In the genomic region with DNA sequence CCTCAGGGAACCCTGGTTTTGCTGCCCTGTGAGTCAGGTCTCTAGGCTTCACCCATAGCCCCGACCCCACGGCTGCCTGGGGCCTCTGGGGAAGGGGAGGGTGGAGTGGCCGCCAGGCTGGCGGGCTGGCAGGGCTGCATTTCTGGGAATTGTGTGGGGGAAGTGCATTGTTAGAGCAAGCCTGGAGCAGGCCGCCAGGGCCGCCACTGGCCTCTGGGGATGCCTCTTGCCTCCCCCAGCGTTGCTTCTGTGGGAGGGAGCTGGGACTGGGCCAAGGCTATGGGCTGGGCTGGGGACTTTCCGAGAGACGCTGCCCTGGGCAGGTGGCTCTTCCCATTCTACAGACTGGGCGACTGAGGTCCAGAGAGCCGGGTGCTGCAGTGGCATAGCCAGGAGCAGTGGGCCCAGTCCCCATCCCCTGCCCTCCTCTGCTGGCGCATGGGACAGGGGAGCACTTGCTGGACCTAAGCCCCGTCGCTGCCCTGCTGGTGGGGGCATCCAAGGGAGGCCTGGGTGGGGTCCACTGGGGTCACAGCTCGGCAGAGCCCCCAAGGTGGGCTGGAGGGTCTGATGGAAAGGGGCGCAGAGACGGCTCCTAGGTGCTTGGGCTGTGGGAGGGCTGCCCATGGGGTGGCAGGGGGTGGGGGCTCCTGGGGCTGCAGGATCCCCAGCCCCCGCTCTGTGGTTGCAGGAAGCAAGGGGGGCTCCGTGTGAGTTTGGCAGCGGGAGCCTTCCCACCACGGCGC, we compare ENCODE assay signal across 1 cellular context.
A peak's percentile ranks its signal among the peaks of the same experiment; 100 is the strongest.
TF ChIP-seq lines count a peak whose summit lies in the region.

No MANE protein-coding gene starts in this region.

TF ChIP-seq in HepG2, 621 proteins besides CTCF, POLR2A, EP300 and RAD21 (continued from another document and continues in another):
- TF ChIP-seq, protein P1, sequence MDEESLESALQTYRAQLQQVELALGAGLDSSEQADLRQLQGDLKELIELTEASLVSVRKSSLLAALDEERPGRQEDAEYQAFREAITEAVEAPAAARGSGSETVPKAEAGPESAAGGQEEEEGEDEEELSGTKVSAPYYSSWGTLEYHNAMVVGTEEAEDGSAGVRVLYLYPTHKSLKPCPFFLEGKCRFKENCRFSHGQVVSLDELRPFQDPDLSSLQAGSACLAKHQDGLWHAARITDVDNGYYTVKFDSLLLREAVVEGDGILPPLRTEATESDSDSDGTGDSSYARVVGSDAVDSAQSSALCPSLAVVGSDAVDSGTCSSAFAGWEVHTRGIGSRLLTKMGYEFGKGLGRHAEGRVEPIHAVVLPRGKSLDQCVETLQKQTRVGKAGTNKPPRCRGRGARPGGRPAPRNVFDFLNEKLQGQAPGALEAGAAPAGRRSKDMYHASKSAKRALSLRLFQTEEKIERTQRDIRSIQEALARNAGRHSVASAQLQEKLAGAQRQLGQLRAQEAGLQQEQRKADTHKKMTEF (CRISPR knock-in tag; IDR thresholded peaks at IDR 0.05): peak; percentile 65; the same call in 1 of the 2 replicates
- TF ChIP-seq ZBTB8A (CRISPR knock-in tag; IDR thresholded peaks at IDR 0.05; ENCODE audit: borderline replicate concordance, low read depth): no peak
- TF ChIP-seq, protein P2, sequence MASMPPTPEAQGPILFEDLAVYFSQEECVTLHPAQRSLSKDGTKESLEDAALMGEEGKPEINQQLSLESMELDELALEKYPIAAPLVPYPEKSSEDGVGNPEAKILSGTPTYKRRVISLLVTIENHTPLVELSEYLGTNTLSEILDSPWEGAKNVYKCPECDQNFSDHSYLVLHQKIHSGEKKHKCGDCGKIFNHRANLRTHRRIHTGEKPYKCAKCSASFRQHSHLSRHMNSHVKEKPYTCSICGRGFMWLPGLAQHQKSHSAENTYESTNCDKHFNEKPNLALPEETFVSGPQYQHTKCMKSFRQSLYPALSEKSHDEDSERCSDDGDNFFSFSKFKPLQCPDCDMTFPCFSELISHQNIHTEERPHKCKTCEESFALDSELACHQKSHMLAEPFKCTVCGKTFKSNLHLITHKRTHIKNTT (CRISPR knock-in tag; IDR thresholded peaks at IDR 0.05): no peak
- peak; percentile 50 for TF ChIP-seq TARDBP (CRISPR knock-in tag; IDR thresholded peaks at IDR 0.05)
- peak; percentile 54; the same call in 1 of the 2 replicates for TF ChIP-seq ZNF788 (CRISPR knock-in tag; IDR thresholded peaks at IDR 0.05; ENCODE audit: borderline replicate concordance)
- no peak for TF ChIP-seq ZSCAN12 (CRISPR knock-in tag; IDR thresholded peaks at IDR 0.05)
- TF ChIP-seq, protein P3, sequence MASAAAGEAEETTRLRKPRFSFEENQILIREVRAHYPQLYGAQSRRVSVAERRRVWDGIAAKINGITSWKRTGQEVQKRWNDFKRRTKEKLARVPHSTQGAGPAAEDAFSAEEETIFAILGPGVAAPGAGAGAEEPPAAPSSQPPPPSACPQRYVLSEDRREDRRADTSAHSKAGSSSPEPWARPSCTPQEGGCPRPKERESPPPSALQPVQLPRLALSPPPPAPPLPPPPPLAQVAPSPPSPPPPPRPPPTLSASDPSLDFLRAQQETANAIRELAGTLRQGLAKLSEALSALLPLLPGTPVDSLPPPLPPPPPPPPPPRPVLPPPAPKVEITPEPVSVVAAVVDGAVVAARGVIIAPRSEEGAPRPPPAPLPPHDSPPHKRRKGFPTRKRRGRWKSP (CRISPR knock-in tag; IDR thresholded peaks at IDR 0.05): no peak
- TF ChIP-seq, protein P4, sequence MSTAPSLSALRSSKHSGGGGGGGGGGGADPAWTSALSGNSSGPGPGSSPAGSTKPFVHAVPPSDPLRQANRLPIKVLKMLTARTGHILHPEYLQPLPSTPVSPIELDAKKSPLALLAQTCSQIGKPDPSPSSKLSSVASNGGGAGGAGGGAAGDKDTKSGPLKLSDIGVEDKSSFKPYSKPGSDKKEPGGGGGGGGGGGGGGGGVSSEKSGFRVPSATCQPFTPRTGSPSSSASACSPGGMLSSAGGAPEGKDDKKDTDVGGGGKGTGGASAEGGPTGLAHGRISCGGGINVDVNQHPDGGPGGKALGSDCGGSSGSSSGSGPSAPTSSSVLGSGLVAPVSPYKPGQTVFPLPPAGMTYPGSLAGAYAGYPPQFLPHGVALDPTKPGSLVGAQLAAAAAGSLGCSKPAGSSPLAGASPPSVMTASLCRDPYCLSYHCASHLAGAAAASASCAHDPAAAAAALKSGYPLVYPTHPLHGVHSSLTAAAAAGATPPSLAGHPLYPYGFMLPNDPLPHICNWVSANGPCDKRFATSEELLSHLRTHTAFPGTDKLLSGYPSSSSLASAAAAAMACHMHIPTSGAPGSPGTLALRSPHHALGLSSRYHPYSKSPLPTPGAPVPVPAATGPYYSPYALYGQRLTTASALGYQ (CRISPR knock-in tag; IDR thresholded peaks at IDR 0.05): peak; percentile 34; the same call in 1 of the 2 replicates
- peak; percentile 61; the same call in 1 of the 2 replicates for TF ChIP-seq SMAD3 (CRISPR knock-in tag; IDR thresholded peaks at IDR 0.05)
- no peak for TF ChIP-seq KDM2A (CRISPR knock-in tag; IDR thresholded peaks at IDR 0.05; ENCODE audit: borderline replicate concordance, low read depth)
- TF ChIP-seq, protein P5, sequence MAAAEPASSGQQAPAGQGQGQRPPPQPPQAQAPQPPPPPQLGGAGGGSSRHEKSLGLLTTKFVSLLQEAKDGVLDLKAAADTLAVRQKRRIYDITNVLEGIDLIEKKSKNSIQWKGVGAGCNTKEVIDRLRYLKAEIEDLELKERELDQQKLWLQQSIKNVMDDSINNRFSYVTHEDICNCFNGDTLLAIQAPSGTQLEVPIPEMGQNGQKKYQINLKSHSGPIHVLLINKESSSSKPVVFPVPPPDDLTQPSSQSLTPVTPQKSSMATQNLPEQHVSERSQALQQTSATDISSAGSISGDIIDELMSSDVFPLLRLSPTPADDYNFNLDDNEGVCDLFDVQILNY (CRISPR knock-in tag; conservative IDR thresholded peaks at IDR 0.05): 0 out of 2 replicates have a peak, but pooled peaks have one; percentile 13
- TF ChIP-seq, protein P6, sequence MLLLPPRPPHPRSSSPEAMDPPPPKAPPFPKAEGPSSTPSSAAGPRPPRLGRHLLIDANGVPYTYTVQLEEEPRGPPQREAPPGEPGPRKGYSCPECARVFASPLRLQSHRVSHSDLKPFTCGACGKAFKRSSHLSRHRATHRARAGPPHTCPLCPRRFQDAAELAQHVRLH (CRISPR knock-in tag; IDR thresholded peaks at IDR 0.05; ENCODE audit: borderline replicate concordance, low read depth): no peak
- TF ChIP-seq, protein P7, sequence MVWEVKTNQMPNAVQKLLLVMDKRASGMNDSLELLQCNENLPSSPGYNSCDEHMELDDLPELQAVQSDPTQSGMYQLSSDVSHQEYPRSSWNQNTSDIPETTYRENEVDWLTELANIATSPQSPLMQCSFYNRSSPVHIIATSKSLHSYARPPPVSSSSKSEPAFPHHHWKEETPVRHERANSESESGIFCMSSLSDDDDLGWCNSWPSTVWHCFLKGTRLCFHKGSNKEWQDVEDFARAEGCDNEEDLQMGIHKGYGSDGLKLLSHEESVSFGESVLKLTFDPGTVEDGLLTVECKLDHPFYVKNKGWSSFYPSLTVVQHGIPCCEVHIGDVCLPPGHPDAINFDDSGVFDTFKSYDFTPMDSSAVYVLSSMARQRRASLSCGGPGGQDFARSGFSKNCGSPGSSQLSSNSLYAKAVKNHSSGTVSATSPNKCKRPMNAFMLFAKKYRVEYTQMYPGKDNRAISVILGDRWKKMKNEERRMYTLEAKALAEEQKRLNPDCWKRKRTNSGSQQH (CRISPR knock-in tag; IDR thresholded peaks at IDR 0.05; ENCODE audit: low read depth): no peak
- TF ChIP-seq ZNF292 (CRISPR knock-in tag; IDR thresholded peaks at IDR 0.05; ENCODE audit: borderline replicate concordance, low read depth): peak; percentile 44; the same call in 1 of the 2 replicates
- no peak for TF ChIP-seq PHF20 (CRISPR knock-in tag; IDR thresholded peaks at IDR 0.05)
- TF ChIP-seq ESRRA (CRISPR knock-in tag; IDR thresholded peaks at IDR 0.05; ENCODE audit: low read depth): peak; percentile 27; the same call in 1 of the 2 replicates
- TF ChIP-seq ZNF10 (CRISPR knock-in tag; IDR thresholded peaks at IDR 0.05; ENCODE audit: borderline replicate concordance, low read depth): no peak
- TF ChIP-seq, protein P8, sequence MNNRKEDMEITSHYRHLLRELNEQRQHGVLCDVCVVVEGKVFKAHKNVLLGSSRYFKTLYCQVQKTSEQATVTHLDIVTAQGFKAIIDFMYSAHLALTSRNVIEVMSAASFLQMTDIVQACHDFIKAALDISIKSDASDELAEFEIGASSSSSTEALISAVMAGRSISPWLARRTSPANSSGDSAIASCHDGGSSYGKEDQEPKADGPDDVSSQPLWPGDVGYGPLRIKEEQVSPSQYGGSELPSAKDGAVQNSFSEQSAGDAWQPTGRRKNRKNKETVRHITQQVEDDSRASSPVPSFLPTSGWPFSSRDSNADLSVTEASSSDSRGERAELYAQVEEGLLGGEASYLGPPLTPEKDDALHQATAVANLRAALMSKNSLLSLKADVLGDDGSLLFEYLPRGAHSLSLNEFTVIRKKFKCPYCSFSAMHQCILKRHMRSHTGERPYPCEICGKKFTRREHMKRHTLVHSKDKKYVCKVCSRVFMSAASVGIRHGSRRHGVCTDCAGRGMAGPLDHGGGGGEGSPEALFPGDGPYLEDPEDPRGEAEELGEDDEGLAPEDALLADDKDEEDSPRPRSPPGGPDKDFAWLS (CRISPR knock-in tag; IDR thresholded peaks at IDR 0.05; ENCODE audit: borderline replicate concordance): no peak
- no peak for TF ChIP-seq JUND (CRISPR knock-in tag; IDR thresholded peaks at IDR 0.05)
- TF ChIP-seq ARID2 (CRISPR knock-in tag; IDR thresholded peaks at IDR 0.05; ENCODE audit: borderline replicate concordance): peak; percentile 23; the same call in 1 of the 2 replicates
- TF ChIP-seq TRIM24 (CRISPR knock-in tag; IDR thresholded peaks at IDR 0.05): no peak
- no peak for TF ChIP-seq ZNF761 (CRISPR knock-in tag; conservative IDR thresholded peaks at IDR 0.05)
- no peak for TF ChIP-seq ZNF577 (CRISPR knock-in tag; IDR thresholded peaks at IDR 0.05; ENCODE audit: borderline replicate concordance, low read depth)
- no peak for TF ChIP-seq PAF1 (CRISPR knock-in tag; IDR thresholded peaks at IDR 0.05)
- no peak for TF ChIP-seq ZNF124 (CRISPR knock-in tag; IDR thresholded peaks at IDR 0.05)
- TF ChIP-seq KLF16 (CRISPR knock-in tag; IDR thresholded peaks at IDR 0.05): peak in 1 of 2 experiments; percentile 63; a peak in 1 of 4 replicates
- TF ChIP-seq, protein P9, sequence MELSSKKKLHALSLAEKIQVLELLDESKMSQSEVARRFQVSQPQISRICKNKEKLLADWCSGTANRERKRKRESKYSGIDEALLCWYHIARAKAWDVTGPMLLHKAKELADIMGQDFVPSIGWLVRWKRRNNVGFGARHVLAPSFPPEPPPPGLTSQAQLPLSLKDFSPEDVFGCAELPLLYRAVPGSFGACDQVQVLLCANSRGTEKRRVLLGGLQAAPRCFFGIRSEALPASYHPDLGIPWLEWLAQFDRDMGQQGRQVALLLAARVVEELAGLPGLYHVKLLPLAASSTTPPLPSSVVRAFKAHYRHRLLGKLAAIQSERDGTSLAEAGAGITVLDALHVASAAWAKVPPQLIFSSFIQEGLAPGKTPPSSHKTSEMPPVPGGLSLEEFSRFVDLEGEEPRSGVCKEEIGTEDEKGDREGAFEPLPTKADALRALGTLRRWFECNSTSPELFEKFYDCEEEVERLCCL (CRISPR knock-in tag; IDR thresholded peaks at IDR 0.05; ENCODE audit: borderline replicate concordance): no peak; the same call in 1 of the 2 replicates
- TF ChIP-seq SIX1 (CRISPR knock-in tag; IDR thresholded peaks at IDR 0.05; ENCODE audit: borderline replicate concordance): peak; percentile 41; the same call in 1 of the 2 replicates
- TF ChIP-seq, protein P10, sequence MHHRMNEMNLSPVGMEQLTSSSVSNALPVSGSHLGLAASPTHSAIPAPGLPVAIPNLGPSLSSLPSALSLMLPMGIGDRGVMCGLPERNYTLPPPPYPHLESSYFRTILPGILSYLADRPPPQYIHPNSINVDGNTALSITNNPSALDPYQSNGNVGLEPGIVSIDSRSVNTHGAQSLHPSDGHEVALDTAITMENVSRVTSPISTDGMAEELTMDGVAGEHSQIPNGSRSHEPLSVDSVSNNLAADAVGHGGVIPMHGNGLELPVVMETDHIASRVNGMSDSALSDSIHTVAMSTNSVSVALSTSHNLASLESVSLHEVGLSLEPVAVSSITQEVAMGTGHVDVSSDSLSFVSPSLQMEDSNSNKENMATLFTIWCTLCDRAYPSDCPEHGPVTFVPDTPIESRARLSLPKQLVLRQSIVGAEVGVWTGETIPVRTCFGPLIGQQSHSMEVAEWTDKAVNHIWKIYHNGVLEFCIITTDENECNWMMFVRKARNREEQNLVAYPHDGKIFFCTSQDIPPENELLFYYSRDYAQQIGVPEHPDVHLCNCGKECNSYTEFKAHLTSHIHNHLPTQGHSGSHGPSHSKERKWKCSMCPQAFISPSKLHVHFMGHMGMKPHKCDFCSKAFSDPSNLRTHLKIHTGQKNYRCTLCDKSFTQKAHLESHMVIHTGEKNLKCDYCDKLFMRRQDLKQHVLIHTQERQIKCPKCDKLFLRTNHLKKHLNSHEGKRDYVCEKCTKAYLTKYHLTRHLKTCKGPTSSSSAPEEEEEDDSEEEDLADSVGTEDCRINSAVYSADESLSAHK (CRISPR knock-in tag; IDR thresholded peaks at IDR 0.05; ENCODE audit: borderline replicate concordance): no peak; the same call in 1 of the 2 replicates
- TF ChIP-seq, protein P11, sequence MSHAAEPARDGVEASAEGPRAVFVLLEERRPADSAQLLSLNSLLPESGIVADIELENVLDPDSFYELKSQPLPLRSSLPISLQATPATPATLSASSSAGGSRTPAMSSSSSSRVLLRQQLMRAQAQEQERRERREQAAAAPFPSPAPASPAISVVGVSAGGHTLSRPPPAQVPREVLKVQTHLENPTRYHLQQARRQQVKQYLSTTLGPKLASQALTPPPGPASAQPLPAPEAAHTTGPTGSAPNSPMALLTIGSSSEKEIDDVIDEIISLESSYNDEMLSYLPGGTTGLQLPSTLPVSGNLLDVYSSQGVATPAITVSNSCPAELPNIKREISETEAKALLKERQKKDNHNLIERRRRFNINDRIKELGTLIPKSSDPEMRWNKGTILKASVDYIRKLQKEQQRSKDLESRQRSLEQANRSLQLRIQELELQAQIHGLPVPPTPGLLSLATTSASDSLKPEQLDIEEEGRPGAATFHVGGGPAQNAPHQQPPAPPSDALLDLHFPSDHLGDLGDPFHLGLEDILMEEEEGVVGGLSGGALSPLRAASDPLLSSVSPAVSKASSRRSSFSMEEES (CRISPR knock-in tag; IDR thresholded peaks at IDR 0.05): peak; percentile 50
- TF ChIP-seq, protein P12, sequence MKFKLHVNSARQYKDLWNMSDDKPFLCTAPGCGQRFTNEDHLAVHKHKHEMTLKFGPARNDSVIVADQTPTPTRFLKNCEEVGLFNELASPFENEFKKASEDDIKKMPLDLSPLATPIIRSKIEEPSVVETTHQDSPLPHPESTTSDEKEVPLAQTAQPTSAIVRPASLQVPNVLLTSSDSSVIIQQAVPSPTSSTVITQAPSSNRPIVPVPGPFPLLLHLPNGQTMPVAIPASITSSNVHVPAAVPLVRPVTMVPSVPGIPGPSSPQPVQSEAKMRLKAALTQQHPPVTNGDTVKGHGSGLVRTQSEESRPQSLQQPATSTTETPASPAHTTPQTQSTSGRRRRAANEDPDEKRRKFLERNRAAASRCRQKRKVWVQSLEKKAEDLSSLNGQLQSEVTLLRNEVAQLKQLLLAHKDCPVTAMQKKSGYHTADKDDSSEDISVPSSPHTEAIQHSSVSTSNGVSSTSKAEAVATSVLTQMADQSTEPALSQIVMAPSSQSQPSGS (CRISPR knock-in tag; IDR thresholded peaks at IDR 0.05): 0 out of 2 replicates have a peak, but pooled peaks have one; percentile 47
- TF ChIP-seq ZNF747 (CRISPR knock-in tag; IDR thresholded peaks at IDR 0.05; ENCODE audit: borderline replicate concordance): no peak; the same call in 1 of the 2 replicates
- TF ChIP-seq FIP1L1 (IDR thresholded peaks at IDR 0.05; ENCODE audit: borderline replicate concordance, insufficient read depth, low read depth, low read length): no peak
- no peak; the same call in 1 of the 2 replicates for TF ChIP-seq DR1 (CRISPR knock-in tag; IDR thresholded peaks at IDR 0.05)
- peak; percentile 32; the same call in 1 of the 2 replicates for TF ChIP-seq HNF4A (CRISPR knock-in tag; IDR thresholded peaks at IDR 0.05)
